ENCODE assay signal across 8 cellular contexts in the genomic region with DNA sequence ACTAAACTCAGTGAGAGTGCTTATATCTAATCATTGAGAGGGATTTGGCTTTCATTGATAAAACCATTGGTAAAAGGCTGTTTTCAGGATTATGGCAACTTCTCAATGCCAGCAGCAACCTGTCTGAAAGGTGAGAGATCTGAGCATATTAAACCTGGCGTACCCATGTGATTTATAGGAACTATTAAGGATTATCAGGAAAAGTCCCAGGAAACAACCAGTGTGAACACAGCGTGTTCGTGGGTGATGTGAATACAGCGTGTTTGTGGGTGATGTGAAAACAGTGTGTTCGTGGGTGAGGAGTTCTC.
DNase-seq lines count a peak whose midpoint lies in the region; ATAC-seq and TF ChIP-seq lines count a peak whose summit lies in the region.

No MANE protein-coding gene starts in this region.

- H3K27me3 Mint-ChIP-seq in osteocyte (ENCODE audit: unreplicated experiment), result no peaks in the 10 kb centered on the region

- DNase-seq in coronary artery (ENCODE audit: low spot score) (no peak), osteocyte (ENCODE audit: extremely low spot score, unreplicated experiment) (no peak), thyroid gland (no peak), GDM1 (lab: John Stamatoyannopoulos, UW) (no peak), NCI-H446 treated with DMSO at 0.1 percent for 48 hours (lab: John Stamatoyannopoulos, UW) (no peak)

- intact Hi-C loops in thyroid gland (cut with DNase I), result loop anchor here (5.0 to 10.0 kb wide), 3 partner anchors 108 to 460 kb away; no protein-coding TSS in a partner anchor

- H3K27ac ChIP-seq in coronary artery, result no peak overlapping the region
- no peak overlapping the region for H3K27ac ChIP-seq in thyroid gland

- TF ChIP-seq POLR2A in GM18505 (IDR thresholded peaks at IDR 0.05; ENCODE audit: borderline replicate concordance, extremely low read depth, insufficient read depth, insufficient read length) (no peak), thyroid gland (IDR thresholded peaks at IDR 0.05) (no peak)

- no peaks in the 10 kb centered on the region for H3K36me3 ChIP-seq in thyroid gland

- peaks cover 0 to 4% of the 10 kb centered on the region in 2 donors for H3K4me1 ChIP-seq in thyroid gland

- WGBS in thyroid gland, 2 donors, result 14 to 19% methylated on average over 5 of the region's 5 CpGs

- ATAC-seq in GM18505 (IDR thresholded peaks at IDR 0.05; ENCODE audit: unreplicated experiment) (peak; percentile 4), HG03442 (IDR thresholded peaks at IDR 0.05; ENCODE audit: unreplicated experiment) (peak; percentile 9), GM19023 (IDR thresholded peaks at IDR 0.05; ENCODE audit: unreplicated experiment) (no peak)

- H3K4me1 Mint-ChIP-seq in osteocyte (ENCODE audit: unreplicated experiment), result peaks cover 22% of the 10 kb centered on the region

- H3K36me3 Mint-ChIP-seq in osteocyte (ENCODE audit: unreplicated experiment), result no peaks in the 10 kb centered on the region

- no peaks in the 10 kb centered on the region for H3K27me3 ChIP-seq in thyroid gland

- H3K4me3 ChIP-seq in coronary artery (peak overlapping the region; percentile 72), thyroid gland (replicated peaks in 1 of 3) (peak overlapping the region in 1 of 3 donors; percentile 26)

- TF ChIP-seq CTCF in coronary artery (IDR thresholded peaks at IDR 0.05) (no peak), osteocyte (IDR thresholded peaks at IDR 0.05) (no peak), thyroid gland (IDR thresholded peaks at IDR 0.05) (no peak)

- H3K27ac Mint-ChIP-seq in osteocyte (ENCODE audit: unreplicated experiment), result peak overlapping the region; percentile 84

- H3K4me3 Mint-ChIP-seq in osteocyte (ENCODE audit: unreplicated experiment), result peak overlapping the region; percentile 92

- no peaks in the 10 kb centered on the region for H3K9me3 Mint-ChIP-seq in osteocyte (ENCODE audit: unreplicated experiment)

- no peaks in the 10 kb centered on the region for H3K9me3 ChIP-seq in thyroid gland
